Comparison of ENCODE assay signal across 8 cellular contexts in the genomic region with DNA sequence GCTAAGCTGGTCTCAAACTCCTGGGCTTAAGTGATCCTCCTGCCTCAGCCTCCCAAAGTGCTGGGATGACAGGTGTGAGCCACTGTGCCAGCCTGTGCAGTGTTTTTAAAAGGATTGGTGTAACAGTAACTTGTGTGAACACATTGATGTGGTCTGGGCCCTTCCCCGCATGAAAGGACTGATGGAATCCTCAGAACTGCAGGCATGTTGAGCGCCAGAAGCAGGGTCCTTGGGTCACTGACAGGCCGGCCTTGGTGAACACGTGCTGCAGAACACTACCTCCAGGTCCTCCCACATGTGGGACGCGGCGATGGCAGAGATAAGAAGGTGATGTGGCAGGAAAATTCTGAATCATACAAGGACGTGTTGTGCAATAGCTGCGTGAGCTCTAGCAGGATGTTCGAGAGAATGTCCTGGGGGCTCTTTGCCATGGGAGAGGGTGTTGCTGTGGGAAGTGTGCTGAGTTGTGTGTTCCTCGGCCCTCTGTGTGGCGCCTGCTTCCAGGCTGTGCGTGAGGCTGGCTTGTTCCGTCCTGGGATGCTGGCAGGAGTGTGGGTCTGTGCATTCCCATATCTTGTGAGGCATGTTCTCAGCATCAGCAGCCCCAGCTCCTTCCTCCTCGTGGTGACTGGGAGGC.
DNase-seq lines count a peak whose midpoint lies in the region; ATAC-seq and TF ChIP-seq lines count a peak whose summit lies in the region.

No MANE protein-coding gene starts in this region.

- H3K27me3 ChIP-seq in body of pancreas (no peaks in the 10 kb centered on the region), endodermal cell (ENCODE audit: control insufficient read depth, insufficient read depth, low read length, poor library complexity, severe bottlenecking) (no peaks in the 10 kb centered on the region)

- ATAC-seq in body of pancreas = peak; percentile 16
- no peak for ATAC-seq in GM18520 (IDR thresholded peaks at IDR 0.05; ENCODE audit: unreplicated experiment)
- ATAC-seq in left lobe of liver = no peak

- H3K36me3 Mint-ChIP-seq in endodermal cell (ENCODE audit: low read depth) = peaks cover 55% of the 10 kb centered on the region

- no peaks in the 10 kb centered on the region for H3K9me3 ChIP-seq in body of pancreas
- H3K9me3 ChIP-seq in endodermal cell (ENCODE audit: control insufficient read depth, low read length) = no peaks in the 10 kb centered on the region

- H3K9me3 Mint-ChIP-seq in endodermal cell = no peaks in the 10 kb centered on the region

- no peak overlapping the region for H3K27ac Mint-ChIP-seq in endodermal cell

- DNase-seq in AG20443 (ENCODE audit: low spot score) (peak; percentile 73), MV-4-11 (lab: John Stamatoyannopoulos, UW) (peak; percentile 10), body of pancreas (peak in 1 of 4 donors; percentile 33), mesenteric fat pad (ENCODE audit: low spot score) (peak; percentile 59), endodermal cell (no peak), left lobe of liver (ENCODE audit: low spot score) (no peak), hippocampal formation (lab: John Stamatoyannopoulos, UW) (no peak)

- no peak overlapping the region for H3K9ac ChIP-seq in endodermal cell (ENCODE audit: extremely low read depth, low read length, poor library complexity, severe bottlenecking)

- no peak overlapping the region for H3K4me3 ChIP-seq in body of pancreas
- H3K4me3 ChIP-seq in endodermal cell (ENCODE audit: low read length) = no peak overlapping the region

- H3K36me3 ChIP-seq in body of pancreas (replicated peaks in 1 of 2; ENCODE audit: insufficient read depth in 1 of 2, low read depth in 2 of 2) (no peaks in the 10 kb centered on the region), endodermal cell (ENCODE audit: control insufficient read depth, insufficient read depth, low read length) (peaks cover 46% of the 10 kb centered on the region)

- H3K4me1 ChIP-seq in body of pancreas = no peaks in the 10 kb centered on the region
- no peaks in the 10 kb centered on the region for H3K4me1 ChIP-seq in endodermal cell (ENCODE audit: control insufficient read depth, insufficient read depth, low read length)

- WGBS in body of pancreas, 2 donors = 51 to 69% methylated on average over 13 to 15 of the region's 15 CpGs
- WGBS in endodermal cell (ENCODE audit: insufficient coverage in 1 of 2, insufficient read length in 1 of 2), 2 experiments = 88 to 92% methylated on average over 4 to 15 of the region's 15 CpGs

- no peak overlapping the region for H3K4me3 Mint-ChIP-seq in endodermal cell

- no peak for TF ChIP-seq POLR2A in body of pancreas (IDR thresholded peaks at IDR 0.05)

- no peaks in the 10 kb centered on the region for H3K27me3 Mint-ChIP-seq in endodermal cell (ENCODE audit: insufficient read depth)

- H3K27ac ChIP-seq in body of pancreas (no peak overlapping the region), endodermal cell (ENCODE audit: low read depth, low read length) (no peak overlapping the region)

- TF ChIP-seq CTCF in body of pancreas (IDR thresholded peaks at IDR 0.05) (no peak), endodermal cell (conservative IDR thresholded peaks at IDR 0.05) (no peak)

- no peaks in the 10 kb centered on the region for H3K4me1 Mint-ChIP-seq in endodermal cell

- intact Hi-C loops in body of pancreas (cut with DNase I) = no loop called here

Comparison
In these comparisons a context has a peak if more than half of its experiments do, and no peak if none do; other contexts are left out.
1. DNase-seq: peak in AG20443 (single experiment), MV-4-11 (single experiment) and mesenteric fat pad (single experiment); none in endodermal cell (single experiment), left lobe of liver (single experiment) and hippocampal formation (0 of 2).